In the genomic region with DNA sequence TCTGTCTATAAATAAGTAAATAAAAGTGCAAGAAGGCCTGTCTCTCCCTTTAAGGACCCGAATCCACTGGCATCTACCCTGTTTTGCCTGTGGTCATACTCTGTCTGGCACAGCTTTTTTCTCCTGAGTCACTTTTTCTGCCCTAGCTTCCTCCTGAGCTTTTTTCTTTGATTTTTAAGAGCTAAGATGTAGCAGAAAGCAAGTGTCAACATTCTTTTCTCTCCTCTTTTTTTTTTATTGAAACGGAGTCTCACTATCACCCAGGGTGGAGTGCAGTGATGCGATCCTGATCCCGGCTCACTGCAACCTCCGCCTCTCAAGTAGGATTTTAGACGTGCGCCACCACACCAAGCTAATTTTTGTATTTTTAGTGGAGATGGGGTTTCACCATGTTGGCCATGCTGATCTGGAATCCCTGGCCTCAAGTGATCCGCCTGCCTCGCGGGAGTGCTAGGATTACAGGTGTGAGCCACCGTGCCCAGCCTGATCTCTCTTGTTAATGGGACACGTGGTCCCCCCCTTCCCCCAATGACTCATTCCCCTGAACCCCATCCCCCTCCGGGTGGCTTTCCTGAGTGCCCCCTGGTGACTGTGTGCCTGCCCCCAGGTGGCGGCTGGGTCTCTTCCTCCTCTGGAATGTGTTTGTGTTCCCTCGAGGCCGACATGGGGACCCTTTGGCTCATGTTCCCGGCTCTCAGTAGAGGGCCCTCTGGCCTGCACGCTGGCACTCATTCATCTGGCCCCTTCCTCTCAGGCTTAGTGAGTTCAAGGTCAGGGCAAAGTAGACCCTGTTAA, we compare ENCODE assay signal across 1 cellular context.
TF ChIP-seq lines count a peak whose summit lies in the region.

No MANE protein-coding gene starts in this region.

TF ChIP-seq in K562, 482 proteins besides CTCF, POLR2A, EP300 and RAD21:
- TF ChIP-seq, protein P1, sequence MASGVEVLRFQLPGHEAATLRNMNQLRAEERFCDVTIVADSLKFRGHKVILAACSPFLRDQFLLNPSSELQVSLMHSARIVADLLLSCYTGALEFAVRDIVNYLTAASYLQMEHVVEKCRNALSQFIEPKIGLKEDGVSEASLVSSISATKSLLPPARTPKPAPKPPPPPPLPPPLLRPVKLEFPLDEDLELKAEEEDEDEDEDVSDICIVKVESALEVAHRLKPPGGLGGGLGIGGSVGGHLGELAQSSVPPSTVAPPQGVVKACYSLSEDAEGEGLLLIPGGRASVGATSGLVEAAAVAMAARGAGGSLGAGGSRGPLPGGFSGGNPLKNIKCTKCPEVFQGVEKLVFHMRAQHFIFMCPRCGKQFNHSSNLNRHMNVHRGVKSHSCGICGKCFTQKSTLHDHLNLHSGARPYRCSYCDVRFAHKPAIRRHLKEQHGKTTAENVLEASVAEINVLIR (CRISPR knock-in tag; IDR thresholded peaks at IDR 0.05), result no peak
- TF ChIP-seq, protein P2, sequence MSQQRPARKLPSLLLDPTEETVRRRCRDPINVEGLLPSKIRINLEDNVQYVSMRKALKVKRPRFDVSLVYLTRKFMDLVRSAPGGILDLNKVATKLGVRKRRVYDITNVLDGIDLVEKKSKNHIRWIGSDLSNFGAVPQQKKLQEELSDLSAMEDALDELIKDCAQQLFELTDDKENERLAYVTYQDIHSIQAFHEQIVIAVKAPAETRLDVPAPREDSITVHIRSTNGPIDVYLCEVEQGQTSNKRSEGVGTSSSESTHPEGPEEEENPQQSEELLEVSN (IDR thresholded peaks at IDR 0.05; ENCODE audit: borderline replicate concordance in 1 of 2, extremely low read depth in 1 of 2, insufficient read depth in 1 of 2, insufficient read length in 1 of 2, low read depth in 1 of 2, low read length in 1 of 2, poor library complexity in 1 of 2, severe bottlenecking in 1 of 2), result peak in 1 of 2 experiments; percentile 42
- TF ChIP-seq JUND (IDR thresholded peaks at IDR 0.05; ENCODE audit: borderline replicate concordance, low read depth, low read length) (peak; percentile 49), JUND (tag; IDR thresholded peaks at IDR 0.05; ENCODE audit: borderline replicate concordance, low read depth, low read length) (peak; percentile 23; the same call in 1 of the 3 replicates), ZFX (CRISPR knock-in tag; IDR thresholded peaks at IDR 0.05) (no peak), PHB2 (IDR thresholded peaks at IDR 0.05; ENCODE audit: low read depth) (no peak), SRSF3 (IDR thresholded peaks at IDR 0.05; ENCODE audit: insufficient read depth, low read length) (no peak), FOSL1 (tag; conservative IDR thresholded peaks at IDR 0.05) (0 out of 2 replicates have a peak, but pooled peaks have one; percentile 16)
- TF ChIP-seq, protein P3, sequence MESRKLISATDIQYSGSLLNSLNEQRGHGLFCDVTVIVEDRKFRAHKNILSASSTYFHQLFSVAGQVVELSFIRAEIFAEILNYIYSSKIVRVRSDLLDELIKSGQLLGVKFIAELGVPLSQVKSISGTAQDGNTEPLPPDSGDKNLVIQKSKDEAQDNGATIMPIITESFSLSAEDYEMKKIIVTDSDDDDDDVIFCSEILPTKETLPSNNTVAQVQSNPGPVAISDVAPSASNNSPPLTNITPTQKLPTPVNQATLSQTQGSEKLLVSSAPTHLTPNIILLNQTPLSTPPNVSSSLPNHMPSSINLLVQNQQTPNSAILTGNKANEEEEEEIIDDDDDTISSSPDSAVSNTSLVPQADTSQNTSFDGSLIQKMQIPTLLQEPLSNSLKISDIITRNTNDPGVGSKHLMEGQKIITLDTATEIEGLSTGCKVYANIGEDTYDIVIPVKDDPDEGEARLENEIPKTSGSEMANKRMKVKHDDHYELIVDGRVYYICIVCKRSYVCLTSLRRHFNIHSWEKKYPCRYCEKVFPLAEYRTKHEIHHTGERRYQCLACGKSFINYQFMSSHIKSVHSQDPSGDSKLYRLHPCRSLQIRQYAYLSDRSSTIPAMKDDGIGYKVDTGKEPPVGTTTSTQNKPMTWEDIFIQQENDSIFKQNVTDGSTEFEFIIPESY (CRISPR knock-in tag; IDR thresholded peaks at IDR 0.05), result 0 out of 2 replicates have a peak, but pooled peaks have one; percentile 31
- TF ChIP-seq, protein P4, sequence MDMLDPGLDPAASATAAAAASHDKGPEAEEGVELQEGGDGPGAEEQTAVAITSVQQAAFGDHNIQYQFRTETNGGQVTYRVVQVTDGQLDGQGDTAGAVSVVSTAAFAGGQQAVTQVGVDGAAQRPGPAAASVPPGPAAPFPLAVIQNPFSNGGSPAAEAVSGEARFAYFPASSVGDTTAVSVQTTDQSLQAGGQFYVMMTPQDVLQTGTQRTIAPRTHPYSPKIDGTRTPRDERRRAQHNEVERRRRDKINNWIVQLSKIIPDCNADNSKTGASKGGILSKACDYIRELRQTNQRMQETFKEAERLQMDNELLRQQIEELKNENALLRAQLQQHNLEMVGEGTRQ (CRISPR knock-in tag; IDR thresholded peaks at IDR 0.05), result 0 out of 2 replicates have a peak, but pooled peaks have one; percentile 17
- TF ChIP-seq, protein P5, sequence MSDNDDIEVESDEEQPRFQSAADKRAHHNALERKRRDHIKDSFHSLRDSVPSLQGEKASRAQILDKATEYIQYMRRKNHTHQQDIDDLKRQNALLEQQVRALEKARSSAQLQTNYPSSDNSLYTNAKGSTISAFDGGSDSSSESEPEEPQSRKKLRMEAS (CRISPR knock-in tag; IDR thresholded peaks at IDR 0.05), result peak; percentile 44; the same call in 1 of the 2 replicates
- TF ChIP-seq, protein P6, sequence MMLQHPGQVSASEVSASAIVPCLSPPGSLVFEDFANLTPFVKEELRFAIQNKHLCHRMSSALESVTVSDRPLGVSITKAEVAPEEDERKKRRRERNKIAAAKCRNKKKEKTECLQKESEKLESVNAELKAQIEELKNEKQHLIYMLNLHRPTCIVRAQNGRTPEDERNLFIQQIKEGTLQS (IDR thresholded peaks at IDR 0.05), result peak; percentile 58; the same call in 1 of the 2 replicates
- TF ChIP-seq, protein P6 (CRISPR knock-in tag; conservative IDR thresholded peaks at IDR 0.05), result no peak
TF ChIP-seq in K562: peak in this region for 7.
